ENCODE assay signal across 21 cellular contexts in genomic region chr5:165869066-165869465, GRCh38.
DNase-seq lines count a peak whose midpoint lies in the region; ATAC-seq, FAIRE-seq and TF ChIP-seq lines count a peak whose summit lies in the region.
"Had no signal": no experiment of that assay in that cellular context is flagged by ENCODE, and none has a peak within 500 bp of the region (broad histone marks: within the 10 kb centered on the region; RNA-seq: fewer than 3 reads in every experiment).

No MANE protein-coding gene starts in this region.

- no peak for ATAC-seq in HG03354 (IDR thresholded peaks at IDR 0.05; ENCODE audit: poor library complexity, severe bottlenecking, unreplicated experiment)
- ATAC-seq: A549; CD8-positive, alpha-beta T cell had no signal

- H3K9ac ChIP-seq in astrocyte (ENCODE audit: low read length) = no peak overlapping the region
- H3K9ac ChIP-seq: BLaER1 treated with 17β-estradiol and CSF1 and Interleukin-3, amounts not matched to agents 10 nM and 100 nM had no signal

- H3K4me1 ChIP-seq in astrocyte (ENCODE audit: insufficient read depth, low read length) = no peaks in the 10 kb centered on the region
- H3K4me1 ChIP-seq: A549; BLaER1 treated with 17β-estradiol and CSF1 and Interleukin-3, amounts not matched to agents 10 nM and 100 nM; Caco-2 had no signal

- H3K27ac ChIP-seq in astrocyte (ENCODE audit: low read depth, low read length) = no peak overlapping the region
- H3K27ac ChIP-seq: 22Rv1; A549; BLaER1 treated with 17β-estradiol and CSF1 and Interleukin-3, amounts not matched to agents 10 nM and 100 nM; C4-2B had no signal

- DNase-seq in HCEC 1CT = peak; percentile 66
- peak; percentile 2 to 41 for DNase-seq in NCI-H526 (lab: John Stamatoyannopoulos, UW)
- peak; percentile 0 for DNase-seq in astrocyte (ENCODE audit: low read depth)
- no peak for DNase-seq in NCI-H1417 treated with DMSO at 0.1 percent for 48 hours (lab: John Stamatoyannopoulos, UW)
- DNase-seq: AML-193; Caco-2; Calu3; CD4-positive, alpha-beta T cell; CD8-positive, alpha-beta T cell; DMS79 treated with DMSO at 0.1 percent for 48 hours; GF-D8 had no signal

- no peak overlapping the region for H3K4me3 Mint-ChIP-seq in astrocyte (ENCODE audit: unreplicated experiment)
- H3K4me3 Mint-ChIP-seq: B cell; CD4-positive, alpha-beta T cell; CD8-positive, alpha-beta T cell had no signal

- H3K27ac Mint-ChIP-seq in astrocyte (ENCODE audit: unreplicated experiment) = no peak overlapping the region
- H3K27ac Mint-ChIP-seq: B cell; CD4-positive, alpha-beta T cell; CD8-positive, alpha-beta T cell had no signal

- H3K27me3 ChIP-seq in astrocyte (ENCODE audit: insufficient read depth, low read length) = no peaks in the 10 kb centered on the region
- H3K27me3 ChIP-seq: BLaER1 treated with 17β-estradiol and CSF1 and Interleukin-3, amounts not matched to agents 10 nM and 100 nM had no signal

- no peaks in the 10 kb centered on the region for H3K36me3 ChIP-seq in astrocyte (ENCODE audit: insufficient read depth, low read length)
- H3K36me3 ChIP-seq: BLaER1 treated with 17β-estradiol and CSF1 and Interleukin-3, amounts not matched to agents 10 nM and 100 nM had no signal

- H3K4me3 ChIP-seq in astrocyte (ENCODE audit: insufficient read depth, low read depth, low read length) = no peak overlapping the region
- H3K4me3 ChIP-seq: A549; BLaER1 treated with 17β-estradiol and CSF1 and Interleukin-3, amounts not matched to agents 10 nM and 100 nM had no signal

- H4K20me1 ChIP-seq in astrocyte (ENCODE audit: insufficient read depth, low read length) = no peaks in the 10 kb centered on the region
- H4K20me1 ChIP-seq: BLaER1 treated with 17β-estradiol and CSF1 and Interleukin-3, amounts not matched to agents 10 nM and 100 nM had no signal

- no peak overlapping the region for H3K4me2 ChIP-seq in astrocyte (ENCODE audit: low read length)
- H3K4me2 ChIP-seq: A549; BLaER1 treated with 17β-estradiol and CSF1 and Interleukin-3, amounts not matched to agents 10 nM and 100 nM had no signal

- no peak for FAIRE-seq in astrocyte (lab: Jason Lieb, UNC)
- FAIRE-seq: A549, D721Med, G401.6, GM12891, GM19239 had no signal

- TF ChIP-seq CTCF in astrocyte (IDR thresholded peaks at IDR 0.05; ENCODE audit: insufficient read depth, low read depth, low read length) = no peak

- H3K27me3 Mint-ChIP-seq in astrocyte (ENCODE audit: low read depth, unreplicated experiment) = no peaks in the 10 kb centered on the region
- H3K27me3 Mint-ChIP-seq: B cell; CD4-positive, alpha-beta T cell had no signal

- no peaks in the 10 kb centered on the region for H3K79me2 ChIP-seq in astrocyte (ENCODE audit: insufficient read depth, low read length)

- no peaks in the 10 kb centered on the region for H3K36me3 Mint-ChIP-seq in astrocyte (ENCODE audit: low read depth, unreplicated experiment)
- H3K36me3 Mint-ChIP-seq: CD8-positive, alpha-beta T cell had no signal

- H3K9me3 ChIP-seq in astrocyte (ENCODE audit: insufficient read depth, low read depth, low read length) = no peaks in the 10 kb centered on the region
- H3K9me3 ChIP-seq: A549; BLaER1 treated with 17β-estradiol and CSF1 and Interleukin-3, amounts not matched to agents 10 nM and 100 nM; Caco-2 had no signal

- H3K9me3 Mint-ChIP-seq in astrocyte (ENCODE audit: unreplicated experiment) = no peaks in the 10 kb centered on the region

- no peaks in the 10 kb centered on the region for H3K4me1 Mint-ChIP-seq in astrocyte (ENCODE audit: low read depth, unreplicated experiment)
- H3K4me1 Mint-ChIP-seq: B cell had no signal

- H2AFZ ChIP-seq in astrocyte (ENCODE audit: low read depth, low read length) = no peak overlapping the region
